In the genomic region with DNA sequence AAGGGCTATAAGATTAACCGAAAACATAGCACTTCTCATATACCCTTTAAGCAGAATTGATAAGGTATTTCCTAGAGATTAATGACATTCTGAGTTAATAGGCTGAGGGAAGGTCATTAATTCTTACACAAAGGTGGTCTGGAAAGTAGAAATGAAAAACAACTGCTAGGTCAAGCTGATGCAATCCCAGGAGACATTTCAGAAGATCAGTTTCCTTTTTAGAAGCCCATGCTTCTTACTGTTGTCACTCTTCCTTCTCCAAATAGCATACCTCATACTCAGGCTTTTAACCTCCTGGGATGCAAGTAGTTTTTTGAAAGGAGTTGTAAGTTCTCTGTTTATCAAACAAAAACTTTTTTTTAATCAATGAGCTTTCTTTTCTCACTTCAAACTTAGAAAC, we compare ENCODE assay signal across 9 cellular contexts. TPM values are rescaled to one million over a fixed set of nuclear protein-coding genes. Genes with fewer than 3 reads are reported as not detected.
DNase-seq lines count a peak whose midpoint lies in the region; ATAC-seq and TF ChIP-seq lines count a peak whose summit lies in the region.
"Had no signal": no experiment of that assay in that cellular context is flagged by ENCODE, and none has a peak within 500 bp of the region (broad histone marks: within the 10 kb centered on the region; RNA-seq: fewer than 3 reads in every experiment).

No MANE protein-coding gene starts in this region.

- H3K4me3 ChIP-seq in GM12865 (ENCODE audit: low read depth, low read length) (peak overlapping the region; percentile 25), fibroblast of mammary gland (ENCODE audit: control insufficient read depth, low read depth, low read length) (no peak overlapping the region)

- peak; percentile 41 for ATAC-seq in GM21526 (IDR thresholded peaks at IDR 0.05; ENCODE audit: low FRiP score, unreplicated experiment)

- TF ChIP-seq CTCF in GM12865 (IDR thresholded peaks at IDR 0.05; ENCODE audit: insufficient read depth, low read depth, low read length, missing control alignments): no peak
- no peak for TF ChIP-seq CTCF in fibroblast of mammary gland (conservative IDR thresholded peaks at IDR 0.05; ENCODE audit: control insufficient read depth, insufficient read depth, low read depth, low read length)

- DNase-seq in GM12865 (ENCODE audit: low read depth) (peak; percentile 71), LoVo (ENCODE audit: low spot score) (peak; percentile 19), fibroblast of mammary gland (ENCODE audit: low read depth) (peak; percentile 15), NCI-H526 (lab: John Stamatoyannopoulos, UW) (no peak), SW480 (ENCODE audit: low spot score) (no peak), mucosa of gallbladder (ENCODE audit: low spot score) (no peak)
- DNase-seq in stimulated activated CD4-positive, alpha-beta T cell treated with anti-CD3 and anti-CD28 coated beads, Interleukin-12 subunit alpha, Interleukin-12 subunit beta, amount 100 ng/mL, for 4 hours: no peak
- DNase-seq: effector memory CD4-positive, alpha-beta T cell had no signal

RNA-seq across cellular contexts. Expression of a gene that starts 8.8 kb away (rescaled TPM):
- 142 TPM for total RNA-seq in mucosa of gallbladder

Comparison
In these comparisons a context has a peak if more than half of its experiments do, and no peak if none do; other contexts are left out.
1. DNase-seq: peak in GM12865 (single experiment), LoVo (single experiment) and fibroblast of mammary gland (single experiment); none in stimulated activated CD4-positive, alpha-beta T cell treated with anti-CD3 and anti-CD28 coated beads, Interleukin-12 subunit alpha, Interleukin-12 subunit beta, amount 100 ng/mL, for 4 hours (single experiment), NCI-H526 (0 of 2), SW480 (single experiment) and mucosa of gallbladder (single experiment).